In genomic region chr7:120950026-120950538, GRCh38 we compare ENCODE assay signal across 8 cellular contexts. TPM values are rescaled to one million over a fixed set of nuclear protein-coding genes. Genes with fewer than 3 reads are reported as not detected.
DNase-seq lines count a peak whose midpoint lies in the region; ATAC-seq, FAIRE-seq and TF ChIP-seq lines count a peak whose summit lies in the region.

No MANE protein-coding gene starts in this region.

- in situ Hi-C loops in KBM-7 (cut with MboI; ENCODE audit: low pct_unique_long_range_greater_than_20kb, low sequenced_read_pairs): no loop called here

- H3K4me3 ChIP-seq in AG04450 (ENCODE audit: low read depth, low read length) (peak overlapping the region; percentile 69), bronchial epithelial cell (ENCODE audit: low read depth, low read length) (peak overlapping the region; percentile 24)

- no peak for FAIRE-seq in bronchial epithelial cell (lab: Jason Lieb, UNC)

- peaks cover 13 to 20% (median 15%) of the 10 kb centered on the region in 3 donors for H3K4me1 Mint-ChIP-seq in IgD-negative memory B cell
- peaks cover 18 to 25% (median 19%) of the 10 kb centered on the region in 3 donors for H3K4me1 Mint-ChIP-seq in naive B cell

- H3K27me3 Mint-ChIP-seq in IgD-negative memory B cell (peaks cover 2% of the 10 kb centered on the region), naive B cell (peaks cover 0 to 7% (median 7%) of the 10 kb centered on the region in 3 donors)

- peak overlapping the region; percentile 98 to 100 (median 99) for H3K27ac Mint-ChIP-seq in IgD-negative memory B cell
- H3K27ac Mint-ChIP-seq in naive B cell: peak overlapping the region; percentile 99 to 100 (median 99)

- TF ChIP-seq CTCF in AG04450 (IDR thresholded peaks at IDR 0.05; ENCODE audit: low read depth, low read length): no peak
- TF ChIP-seq CTCF in bronchial epithelial cell (IDR thresholded peaks at IDR 0.05; ENCODE audit: insufficient read depth, low read length, severe bottlenecking): no peak

- H3K9me3 Mint-ChIP-seq in IgD-negative memory B cell (no peaks in the 10 kb centered on the region), naive B cell (no peaks in the 10 kb centered on the region)

- POLR2A ChIA-PET in AG04450 (lab: Yijun Ruan, JAX): interaction anchor here (0.6 to 1.5 kb wide), 22 partner anchors 12 to 878 kb away, joined by 3 to 17 read pairs (median 4); partner anchors contain the start of gene FAM3C

- CTCF ChIA-PET in AG04450 (lab: Charles Lee): interaction anchor here (0.7 to 2.1 kb wide), 3 partner anchors 37 to 158 kb away, joined by 3 to 10 read pairs (median 8); no protein-coding TSS in a partner anchor

- H3K4me3 Mint-ChIP-seq in IgD-negative memory B cell: peak overlapping the region; percentile 94 to 99 (median 96)
- peak overlapping the region; percentile 91 to 97 (median 93) for H3K4me3 Mint-ChIP-seq in naive B cell

- no peaks in the 10 kb centered on the region for H3K27me3 ChIP-seq in AG04450 (ENCODE audit: control insufficient read depth, insufficient read depth, low read length)
- no peaks in the 10 kb centered on the region for H3K27me3 ChIP-seq in bronchial epithelial cell (ENCODE audit: control insufficient read depth, insufficient read depth, low read length)

- H3K36me3 ChIP-seq in bronchial epithelial cell (ENCODE audit: control insufficient read depth, insufficient read depth, low read length): no peaks in the 10 kb centered on the region

- no peak for ATAC-seq in naive B cell (ENCODE audit: low read depth in 2 of 2)

- DNase-seq in AG04450 (ENCODE audit: low read depth, low spot score) (no peak), bronchial epithelial cell (ENCODE audit: low read depth) (no peak), naive B cell (no peak), GM03348 (ENCODE audit: low spot score) (no peak), KBM-7 (no peak), HK-2 (ENCODE audit: unreplicated experiment) (no peak), T-helper 9 cell (no peak)

- H3K27ac ChIP-seq in AG04450 (ENCODE audit: low read depth, low read length): no peak overlapping the region

- H3K9me3 ChIP-seq in AG04450 (ENCODE audit: control insufficient read depth, insufficient read depth, low read length): no peaks in the 10 kb centered on the region

- peaks cover 2% of the 10 kb centered on the region for H3K36me3 Mint-ChIP-seq in IgD-negative memory B cell
- H3K36me3 Mint-ChIP-seq in naive B cell: no peaks in the 10 kb centered on the region

RNA-seq across cellular contexts. Expression of gene ING3, which starts 0.5 kb away (rescaled TPM):
- polyA plus RNA-seq in AG04450 (2011; rRNA removed) (9.8 and 14.5 TPM in 2 replicates), IgD-negative memory B cell (29.4 TPM), naive B cell (ENCODE audit: low read depth in 6 of 6) (10 to 100 TPM; 48.3 to 61.3 (median 53.6) TPM)
- 6.3 and 10.1 TPM in 2 replicates for polyA minus RNA-seq in AG04450 (2011; rRNA and poly(A)+ RNA removed)
- total RNA-seq in bronchial epithelial cell: 6.5 and 10.8 TPM in 2 replicates

RNA-seq across cellular contexts. Expression of gene CPED1, which starts 38.4 kb away (rescaled TPM):
- polyA plus RNA-seq in AG04450 (2011; rRNA removed): 47.6 and 52.0 TPM in 2 replicates
- polyA minus RNA-seq in AG04450 (2011; rRNA and poly(A)+ RNA removed): 87.6 and 120 TPM in 2 replicates
- 3.8 TPM for polyA plus RNA-seq in IgD-negative memory B cell
- under 0.01 and 0.26 TPM in 2 replicates for total RNA-seq in bronchial epithelial cell
- polyA plus RNA-seq in naive B cell (ENCODE audit: low read depth in 6 of 6): 1 to 10 TPM in 1 of 6 donors, under 1 TPM in 5; 0.16 to 1.2 (median 0.39) TPM

Comparison
In these comparisons a context has a peak if more than half of its experiments do, and no peak if none do; other contexts are left out.
1. RNA of gene CPED1, which starts 38.4 kb away (polyA plus RNA-seq): 47.6 to 52.0 TPM in AG04450; 3.8 TPM in IgD-negative memory B cell (single experiment) and 0.16 to 1.2 TPM in naive B cell; every median in the first group is over 10 times any median in the second.